Comparison of ENCODE assay signal across 8 cellular contexts in genomic region chr2:206250041-206250897, GRCh38. TPM values are rescaled to one million over a fixed set of nuclear protein-coding genes. Genes with fewer than 3 reads are reported as not detected.
DNase-seq lines count a peak whose midpoint lies in the region; ATAC-seq and TF ChIP-seq lines count a peak whose summit lies in the region.

No MANE protein-coding gene starts in this region.

- H3K9me3 ChIP-seq in mononuclear cell (ENCODE audit: low read depth, low read length) (no peaks in the 10 kb centered on the region), thyroid gland (no peaks in the 10 kb centered on the region)

- 48 to 52% methylated on average over 45 of the region's 45 CpGs for whole genome bisulfite sequencing in thyroid gland, 2 donors

- H3K4me1 ChIP-seq in mononuclear cell (ENCODE audit: insufficient read depth, low read length) (peaks cover 11% of the 10 kb centered on the region), thyroid gland (no peaks in the 10 kb centered on the region)

- H3K27ac ChIP-seq in thyroid gland = no peak overlapping the region

- in situ Hi-C loops in astrocyte of the cerebellum (cut with HindIII; ENCODE audit: low sequenced_read_pairs) = no loop called here

- no peaks in the 10 kb centered on the region for H3K36me3 ChIP-seq in thyroid gland

- peak; percentile 37 for ATAC-seq in HG02759 (IDR thresholded peaks at IDR 0.05; ENCODE audit: unreplicated experiment)
- no peak for ATAC-seq in HG02571 (IDR thresholded peaks at IDR 0.05; ENCODE audit: unreplicated experiment)

- peak; percentile 25 for TF ChIP-seq CTCF in astrocyte of the cerebellum (IDR thresholded peaks at IDR 0.05; ENCODE audit: low read depth, low read length, missing control alignments)
- TF ChIP-seq CTCF in thyroid gland (IDR thresholded peaks at IDR 0.05) = no peak

- peak; percentile 29 for DNase-seq in COLO668 (lab: John Stamatoyannopoulos, UW; ENCODE audit: unreplicated experiment)
- no peak for DNase-seq in astrocyte of the cerebellum (ENCODE audit: low read depth)
- no peak for DNase-seq in SK-N-DZ (ENCODE audit: low spot score)
- no peak for DNase-seq in thyroid gland
- no peak for DNase-seq in stimulated activated CD4-positive, alpha-beta T cell treated with anti-CD3 and anti-CD28 coated beads, Interleukin-1b, Interleukin-23, amount 100 ng/mL, for 48 hours

- H3K27me3 ChIP-seq in mononuclear cell (ENCODE audit: insufficient read depth, low read length) (peaks cover 49% of the 10 kb centered on the region), thyroid gland (no peaks in the 10 kb centered on the region)

- intact Hi-C loops in thyroid gland (cut with DNase I) = no loop called here

- no peak for TF ChIP-seq POLR2A in thyroid gland (IDR thresholded peaks at IDR 0.05)

- H3K4me3 ChIP-seq in astrocyte of the cerebellum (ENCODE audit: low read depth, low read length) = peak overlapping the region; percentile 26
- H3K4me3 ChIP-seq in mononuclear cell (ENCODE audit: low read length) = peak overlapping the region; percentile 19
- no peak overlapping the region for H3K4me3 ChIP-seq in thyroid gland (replicated peaks in 1 of 3)

RNA-seq across cellular contexts. Expression of gene ZDBF2, which starts 24.2 kb away (rescaled TPM):
- total RNA-seq in mononuclear cell = 21.0 TPM
- 12.0 and 13.9 TPM in 2 replicates for polyA plus RNA-seq in SK-N-DZ (2014; cell fraction: cytosol; rRNA removed)
- polyA plus RNA-seq in SK-N-DZ (2014; cell fraction: nucleus; rRNA removed) = 18.0 and 19.1 TPM in 2 replicates
- total RNA-seq in thyroid gland = 10 to 100 TPM; 11.0 to 20.9 (median 14.6) TPM

Comparison
In these comparisons a context has a peak if more than half of its experiments do, and no peak if none do; other contexts are left out.
1. H3K4me3 ChIP-seq: peak in astrocyte of the cerebellum (single experiment) and mononuclear cell (single experiment); none in thyroid gland (0 of 3).